Comparison of ENCODE assay signal across 15 cellular contexts in the genomic region with DNA sequence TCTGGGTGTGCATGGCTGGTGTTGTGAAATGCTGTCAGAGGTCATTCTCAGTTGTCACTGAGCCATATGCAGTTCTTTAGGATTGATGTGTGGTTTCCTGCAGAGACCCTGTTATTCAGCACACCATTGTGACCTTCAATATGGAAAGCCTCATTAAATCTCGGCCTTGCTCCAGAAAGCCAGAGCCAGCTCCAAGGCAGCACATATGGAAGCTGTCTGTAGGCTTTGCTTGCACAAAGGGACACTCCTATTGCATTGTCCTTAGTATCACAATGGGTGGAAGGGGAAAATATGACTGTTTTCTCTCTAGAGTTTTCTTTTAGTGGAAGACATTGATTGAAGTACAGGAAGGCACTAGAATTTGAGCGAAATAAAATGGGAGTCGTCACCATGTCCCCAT.
A peak's percentile ranks its signal among the peaks of the same experiment; 100 is the strongest.
DNase-seq lines count a peak whose midpoint lies in the region; ATAC-seq and TF ChIP-seq lines count a peak whose summit lies in the region.
"Had no signal": no experiment of that assay in that cellular context is flagged by ENCODE, and none has a peak within 500 bp of the region (broad histone marks: within the 10 kb centered on the region; RNA-seq: fewer than 3 reads in every experiment).

No MANE protein-coding gene starts in this region.

- no peak overlapping the region for H3K4me3 Mint-ChIP-seq in mesothelial cell of epicardium
- H3K4me3 Mint-ChIP-seq: CD4-positive, alpha-beta T cell; H9 had no signal

- H3K9me3 Mint-ChIP-seq in mesothelial cell of epicardium: peaks cover 7% of the 10 kb centered on the region
- H3K9me3 Mint-ChIP-seq: CD4-positive, alpha-beta T cell had no signal

- peaks cover 4% of the 10 kb centered on the region for H3K36me3 Mint-ChIP-seq in mesothelial cell of epicardium

- H3K27ac Mint-ChIP-seq in mesothelial cell of epicardium: peak overlapping the region; percentile 1
- H3K27ac Mint-ChIP-seq: CD4-positive, alpha-beta T cell had no signal

- H3K27me3 Mint-ChIP-seq in mesothelial cell of epicardium (ENCODE audit: low read depth): no peaks in the 10 kb centered on the region

- peak; percentile 2 for DNase-seq in COR-L47 (lab: John Stamatoyannopoulos, UW)
- DNase-seq in NCI-H2227 treated with DMSO at 0.1 percent for 48 hours (lab: John Stamatoyannopoulos, UW): peak; percentile 23
- peak; percentile 66 for DNase-seq in dermis blood vessel endothelial cell
- no peak for DNase-seq in mesothelial cell of epicardium (ENCODE audit: low spot score in 2 of 2, unreplicated experiment in 2 of 2)
- DNase-seq in DMS53 treated with DMSO at 0.1 percent for 48 hours (lab: John Stamatoyannopoulos, UW; ENCODE audit: unreplicated experiment): no peak
- no peak for DNase-seq in kidney tubule cell (ENCODE audit: low spot score)
- DNase-seq: ACHN; CD4-positive, alpha-beta T cell; H9; NCI-H1105; NCI-H187 treated with DMSO at 0.1 percent for 48 hours; NCI-H2171 treated with DMSO at 0.1 percent for 48 hours had no signal

- no peak for ATAC-seq in GM18909 (IDR thresholded peaks at IDR 0.05; ENCODE audit: poor library complexity, unreplicated experiment)
- ATAC-seq: Panc1, Right ventricle myocardium inferior had no signal

- no peak for TF ChIP-seq CTCF in mesothelial cell of epicardium (IDR thresholded peaks at IDR 0.05; ENCODE audit: unreplicated experiment)

- peaks cover 13% of the 10 kb centered on the region for H3K4me1 Mint-ChIP-seq in mesothelial cell of epicardium

Comparison
In these comparisons a context has a peak if more than half of its experiments do, and no peak if none do; other contexts are left out.
1. DNase-seq: peak in COR-L47 (single experiment), NCI-H2227 treated with DMSO at 0.1 percent for 48 hours (single experiment) and dermis blood vessel endothelial cell (single experiment); none in mesothelial cell of epicardium (0 of 2), DMS53 treated with DMSO at 0.1 percent for 48 hours (single experiment) and kidney tubule cell (single experiment).